In the genomic region with DNA sequence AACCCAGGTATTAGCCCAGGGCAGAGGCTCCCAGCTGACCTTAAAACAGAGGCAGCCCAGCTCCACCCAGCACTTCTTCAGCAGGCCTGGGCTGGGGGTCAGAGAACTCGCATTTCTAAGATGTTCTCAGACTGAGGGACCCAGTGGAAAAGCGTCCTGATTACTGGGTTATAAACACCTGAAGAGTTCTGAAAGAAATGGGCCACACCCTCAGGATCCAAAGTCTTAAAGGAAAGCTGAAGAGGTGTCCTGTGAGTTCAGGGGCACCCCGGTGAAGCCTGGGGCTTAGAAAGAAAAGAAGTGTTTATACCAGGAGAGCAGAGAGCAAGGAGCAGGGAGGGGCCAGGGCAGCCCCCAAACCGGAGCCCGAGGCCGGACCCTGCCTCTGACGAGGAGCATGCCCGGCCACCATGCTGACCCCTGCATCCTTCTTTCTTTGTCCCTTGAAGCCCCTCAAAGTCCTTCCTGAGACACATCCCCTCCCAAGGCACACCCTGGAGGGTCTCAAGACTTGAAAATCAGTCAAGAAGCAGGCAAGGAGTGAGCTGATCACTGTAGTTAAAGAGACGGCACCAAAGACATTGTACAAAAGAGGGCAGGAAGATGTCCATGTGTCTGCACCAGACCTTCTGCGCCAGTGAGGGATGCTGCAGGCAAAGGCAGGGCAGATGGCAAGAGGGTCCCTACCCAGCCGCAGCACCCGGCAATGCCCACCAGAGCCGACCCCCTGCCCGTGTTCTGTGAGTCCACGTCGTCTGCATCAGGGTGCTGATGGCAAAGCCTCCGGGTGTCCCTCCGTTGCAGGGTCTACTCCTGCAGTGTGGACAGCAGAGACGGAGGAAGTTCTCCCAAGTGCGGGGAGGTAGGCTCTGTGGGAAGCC, we compare ENCODE assay signal across 1 cellular context.
TF ChIP-seq lines count a peak whose summit lies in the region.

No MANE protein-coding gene starts in this region.

TF ChIP-seq in SK-N-SH, 30 proteins besides CTCF, POLR2A, EP300 and RAD21:
- TF ChIP-seq TCF12 (IDR thresholded peaks at IDR 0.05), result no peak
- TF ChIP-seq RXRA (IDR thresholded peaks at IDR 0.05; ENCODE audit: borderline replicate concordance, low read depth), result no peak
- no peak for TF ChIP-seq MXI1 (IDR thresholded peaks at IDR 0.05; ENCODE audit: low read depth, low read length)
- TF ChIP-seq, protein P1, sequence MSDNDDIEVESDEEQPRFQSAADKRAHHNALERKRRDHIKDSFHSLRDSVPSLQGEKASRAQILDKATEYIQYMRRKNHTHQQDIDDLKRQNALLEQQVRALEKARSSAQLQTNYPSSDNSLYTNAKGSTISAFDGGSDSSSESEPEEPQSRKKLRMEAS (IDR thresholded peaks at IDR 0.05; ENCODE audit: low read depth), result no peak
- TF ChIP-seq, protein P2, sequence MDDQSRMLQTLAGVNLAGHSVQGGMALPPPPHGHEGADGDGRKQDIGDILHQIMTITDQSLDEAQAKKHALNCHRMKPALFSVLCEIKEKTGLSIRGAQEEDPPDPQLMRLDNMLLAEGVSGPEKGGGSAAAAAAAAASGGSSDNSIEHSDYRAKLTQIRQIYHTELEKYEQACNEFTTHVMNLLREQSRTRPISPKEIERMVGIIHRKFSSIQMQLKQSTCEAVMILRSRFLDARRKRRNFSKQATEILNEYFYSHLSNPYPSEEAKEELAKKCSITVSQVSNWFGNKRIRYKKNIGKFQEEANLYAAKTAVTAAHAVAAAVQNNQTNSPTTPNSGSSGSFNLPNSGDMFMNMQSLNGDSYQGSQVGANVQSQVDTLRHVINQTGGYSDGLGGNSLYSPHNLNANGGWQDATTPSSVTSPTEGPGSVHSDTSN (IDR thresholded peaks at IDR 0.05), result no peak
- no peak for TF ChIP-seq TAF1 (IDR thresholded peaks at IDR 0.05; ENCODE audit: borderline replicate concordance, low read depth, low read length)
- TF ChIP-seq, protein P3, sequence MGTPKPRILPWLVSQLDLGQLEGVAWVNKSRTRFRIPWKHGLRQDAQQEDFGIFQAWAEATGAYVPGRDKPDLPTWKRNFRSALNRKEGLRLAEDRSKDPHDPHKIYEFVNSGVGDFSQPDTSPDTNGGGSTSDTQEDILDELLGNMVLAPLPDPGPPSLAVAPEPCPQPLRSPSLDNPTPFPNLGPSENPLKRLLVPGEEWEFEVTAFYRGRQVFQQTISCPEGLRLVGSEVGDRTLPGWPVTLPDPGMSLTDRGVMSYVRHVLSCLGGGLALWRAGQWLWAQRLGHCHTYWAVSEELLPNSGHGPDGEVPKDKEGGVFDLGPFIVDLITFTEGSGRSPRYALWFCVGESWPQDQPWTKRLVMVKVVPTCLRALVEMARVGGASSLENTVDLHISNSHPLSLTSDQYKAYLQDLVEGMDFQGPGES (IDR thresholded peaks at IDR 0.05; ENCODE audit: low read depth, low read length), result no peak
- TF ChIP-seq EZH2phosphoT487 (IDR thresholded peaks at IDR 0.05; ENCODE audit: borderline replicate concordance, low read depth), result no peak
- TF ChIP-seq GATA2 (CRISPR knock-in tag; IDR thresholded peaks at IDR 0.05), result no peak
- TF ChIP-seq SIN3A (IDR thresholded peaks at IDR 0.05; ENCODE audit: borderline replicate concordance, low read depth, low read length), result no peak
- no peak for TF ChIP-seq TEAD4 (IDR thresholded peaks at IDR 0.05; ENCODE audit: borderline replicate concordance, insufficient read depth)
- TF ChIP-seq YY1 (IDR thresholded peaks at IDR 0.05; ENCODE audit: low read depth), result no peak
- TF ChIP-seq, protein P4, sequence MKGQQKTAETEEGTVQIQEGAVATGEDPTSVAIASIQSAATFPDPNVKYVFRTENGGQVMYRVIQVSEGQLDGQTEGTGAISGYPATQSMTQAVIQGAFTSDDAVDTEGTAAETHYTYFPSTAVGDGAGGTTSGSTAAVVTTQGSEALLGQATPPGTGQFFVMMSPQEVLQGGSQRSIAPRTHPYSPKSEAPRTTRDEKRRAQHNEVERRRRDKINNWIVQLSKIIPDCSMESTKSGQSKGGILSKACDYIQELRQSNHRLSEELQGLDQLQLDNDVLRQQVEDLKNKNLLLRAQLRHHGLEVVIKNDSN (IDR thresholded peaks at IDR 0.05; ENCODE audit: borderline replicate concordance, low read depth), result no peak
